31 cellular contexts compared by ENCODE assay signal in genomic region chr2:227706859-227707258, GRCh38. TPM values are rescaled to one million over a fixed set of nuclear protein-coding genes. Genes with fewer than 3 reads are reported as not detected.
"Had no signal": no experiment of that assay in that cellular context is flagged by ENCODE, and none has a peak within 500 bp of the region (broad histone marks: within the 10 kb centered on the region; RNA-seq: fewer than 3 reads in every experiment).

No MANE protein-coding gene starts in this region.

- H3K27ac ChIP-seq: foreskin keratinocyte, heart right ventricle had no signal

- H3K27ac Mint-ChIP-seq: activated CD4-positive, alpha-beta T cell treated with anti-CD3 and anti-CD28 coated beads, Interleukin-2, amount 10 ng/mL, durations not matched to agents 7 days and 5 days; activated CD8-positive, alpha-beta T cell treated with anti-CD3 and anti-CD28 coated beads for 36 hours; activated naive CD4-positive, alpha-beta T cell treated with anti-CD3 and anti-CD28 coated beads, Interleukin-2, amount 50 U/mL, for 24 hours; activated naive CD8-positive, alpha-beta T cell treated with anti-CD3 and anti-CD28 coated beads, Interleukin-2, amount 50 U/mL, for 24 hours; activated T-helper 17 cell treated with anti-CD3 and anti-CD28 coated beads, Interleukin-2, amount 50 U/mL, for 72 hours; stimulated activated naive CD8-positive, alpha-beta T cell treated with anti-CD3 and anti-CD28 coated beads, Interleukin-15, Interleukin-2, amounts not matched to agents 100 ng/mL and 50 ng/mL, for 24 hours; WTC11 had no signal

- H3K4me3 ChIP-seq: heart right ventricle had no signal

- H3K4me1 ChIP-seq: heart right ventricle had no signal

- H3K9me3 Mint-ChIP-seq: activated CD4-positive, alpha-beta T cell treated with anti-CD3 and anti-CD28 coated beads, Interleukin-2, amount 10 ng/mL, durations not matched to agents 7 days and 5 days; activated CD8-positive, alpha-beta T cell treated with anti-CD3 and anti-CD28 coated beads for 36 hours; activated naive CD4-positive, alpha-beta T cell treated with anti-CD3 and anti-CD28 coated beads, Interleukin-2, amount 50 U/mL, for 24 hours; activated naive CD8-positive, alpha-beta T cell treated with anti-CD3 and anti-CD28 coated beads, Interleukin-2, amount 50 U/mL, for 24 hours; activated T-cell treated with anti-CD3 and anti-CD28 coated beads, Interleukin-2, amount 50 U/mL, for 4 hours; activated T-helper 17 cell treated with anti-CD3 and anti-CD28 coated beads, Interleukin-2, amount 50 U/mL, for 72 hours; mesothelial cell of epicardium; neural crest cell; stimulated activated naive CD8-positive, alpha-beta T cell treated with anti-CD3 and anti-CD28 coated beads, Interleukin-15, Interleukin-2, amounts not matched to agents 100 ng/mL and 50 ng/mL, for 24 hours had no signal

- DNase-seq: activated CD4-positive, alpha-beta T cell treated with anti-CD3 and anti-CD28 coated beads for 1 hour; activated CD4-positive, alpha-beta T cell treated with anti-CD3 and anti-CD28 coated beads, Interleukin-2, amount 10 ng/mL, durations not matched to agents 7 days and 5 days; activated CD8-positive, alpha-beta T cell treated with anti-CD3 and anti-CD28 coated beads for 36 hours; activated gamma-delta T cell treated with Interleukin-2 at 50 U/mL for 16 hours; activated naive CD8-positive, alpha-beta T cell treated with anti-CD3 and anti-CD28 coated beads, Interleukin-2, amount 50 U/mL, for 24 hours; activated T-cell treated with anti-CD3 and anti-CD28 coated beads, Interleukin-2, amount 50 U/mL, for 4 hours; amygdala; caudate nucleus; heart right ventricle; left ventricle myocardium superior; mammary epithelial cell; naive thymus-derived CD4-positive, alpha-beta T cell; occipital lobe; right cardiac atrium; stimulated activated CD4-positive, alpha-beta T cell treated with anti-CD3 and anti-CD28 coated beads, Interleukin-2, amount 100 ng/mL, for 48 hours; substantia nigra; T-helper 2 cell had no signal

- H3K4me3 Mint-ChIP-seq: activated CD4-positive, alpha-beta T cell treated with anti-CD3 and anti-CD28 coated beads, Interleukin-2, amount 10 ng/mL, durations not matched to agents 7 days and 5 days; activated CD8-positive, alpha-beta T cell treated with anti-CD3 and anti-CD28 coated beads for 36 hours; activated naive CD4-positive, alpha-beta T cell treated with anti-CD3 and anti-CD28 coated beads, Interleukin-2, amount 50 U/mL, for 24 hours; activated naive CD8-positive, alpha-beta T cell treated with anti-CD3 and anti-CD28 coated beads, Interleukin-2, amount 50 U/mL, for 24 hours; activated T-cell treated with anti-CD3 and anti-CD28 coated beads, Interleukin-2, amount 50 U/mL, for 4 hours; activated T-helper 17 cell treated with anti-CD3 and anti-CD28 coated beads, Interleukin-2, amount 50 U/mL, for 72 hours; mesothelial cell of epicardium; naive thymus-derived CD4-positive, alpha-beta T cell; neural crest cell; stimulated activated naive CD8-positive, alpha-beta T cell treated with anti-CD3 and anti-CD28 coated beads, Interleukin-15, Interleukin-2, amounts not matched to agents 100 ng/mL and 50 ng/mL, for 24 hours; WTC11 had no signal

- H3K27me3 ChIP-seq: foreskin keratinocyte had no signal

- H3K36me3 Mint-ChIP-seq: activated naive CD4-positive, alpha-beta T cell treated with anti-CD3 and anti-CD28 coated beads, Interleukin-2, amount 50 U/mL, for 24 hours; naive thymus-derived CD4-positive, alpha-beta T cell had no signal

- ATAC-seq: activated CD8-positive, alpha-beta T cell treated with anti-CD3 and anti-CD28 coated beads for 36 hours; activated naive CD8-positive, alpha-beta T cell treated with anti-CD3 and anti-CD28 coated beads, Interleukin-2, amount 50 U/mL, for 24 hours; activated T-cell treated with anti-CD3 and anti-CD28 coated beads, Interleukin-2, amount 50 U/mL, for 4 hours; activated T-helper 17 cell treated with anti-CD3 and anti-CD28 coated beads, Interleukin-2, amount 50 U/mL, for 72 hours; esophagus mucosa; foreskin keratinocyte; heart right ventricle; left ventricle myocardium superior; naive thymus-derived CD4-positive, alpha-beta T cell; WTC11 had no signal

- FAIRE-seq: islet of Langerhans had no signal

- H3K4me1 Mint-ChIP-seq: activated CD4-positive, alpha-beta T cell treated with anti-CD3 and anti-CD28 coated beads, Interleukin-2, amount 10 ng/mL, durations not matched to agents 7 days and 5 days; activated naive CD4-positive, alpha-beta T cell treated with anti-CD3 and anti-CD28 coated beads, Interleukin-2, amount 50 U/mL, for 24 hours; activated naive CD8-positive, alpha-beta T cell treated with anti-CD3 and anti-CD28 coated beads, Interleukin-2, amount 50 U/mL, for 24 hours; activated T-helper 17 cell treated with anti-CD3 and anti-CD28 coated beads, Interleukin-2, amount 50 U/mL, for 72 hours; naive thymus-derived CD4-positive, alpha-beta T cell; neural crest cell had no signal

- H3K36me3 ChIP-seq: heart right ventricle had no signal

RNA-seq across cellular contexts. Expression of gene SLC19A3, which starts 11.0 kb away (rescaled TPM):
- total RNA-seq: activated CD4-positive, alpha-beta T cell treated with anti-CD3 and anti-CD28 coated beads, Interleukin-2, amount 10 ng/mL, durations not matched to agents 7 days and 5 days; activated CD8-positive, alpha-beta T cell treated with anti-CD3 and anti-CD28 coated beads for 36 hours; activated T-cell treated with anti-CD3 and anti-CD28 coated beads, Interleukin-2, amount 50 U/mL, for 4 hours; activated T-helper 17 cell treated with anti-CD3 and anti-CD28 coated beads, Interleukin-2, amount 50 U/mL, for 72 hours; glomerular endothelial cell; naive thymus-derived CD4-positive, alpha-beta T cell had no signal
- polyA plus RNA-seq: naive thymus-derived CD4-positive, alpha-beta T cell had no signal

RNA-seq across cellular contexts. Expression of gene SCYGR6, which starts 17.7 kb away (rescaled TPM):
- total RNA-seq: activated CD4-positive, alpha-beta T cell treated with anti-CD3 and anti-CD28 coated beads, Interleukin-2, amount 10 ng/mL, durations not matched to agents 7 days and 5 days; activated CD8-positive, alpha-beta T cell treated with anti-CD3 and anti-CD28 coated beads for 36 hours; activated T-cell treated with anti-CD3 and anti-CD28 coated beads, Interleukin-2, amount 50 U/mL, for 4 hours; activated T-helper 17 cell treated with anti-CD3 and anti-CD28 coated beads, Interleukin-2, amount 50 U/mL, for 72 hours; chondrocyte; esophagus mucosa; foreskin keratinocyte; glomerular endothelial cell; heart right ventricle; left ventricle myocardium superior; mammary epithelial cell; mesothelial cell of epicardium; naive thymus-derived CD4-positive, alpha-beta T cell; neural crest cell; occipital lobe; pulmonary artery endothelial cell; right cardiac atrium; ureter; WTC11 had no signal
- polyA plus RNA-seq: foreskin keratinocyte; heart right ventricle; mammary epithelial cell; naive thymus-derived CD4-positive, alpha-beta T cell; right cardiac atrium; thymus had no signal

RNA-seq across cellular contexts. Expression of gene SCYGR7, which starts 21.3 kb away (rescaled TPM):
- total RNA-seq: activated CD4-positive, alpha-beta T cell treated with anti-CD3 and anti-CD28 coated beads, Interleukin-2, amount 10 ng/mL, durations not matched to agents 7 days and 5 days; activated CD8-positive, alpha-beta T cell treated with anti-CD3 and anti-CD28 coated beads for 36 hours; activated T-cell treated with anti-CD3 and anti-CD28 coated beads, Interleukin-2, amount 50 U/mL, for 4 hours; activated T-helper 17 cell treated with anti-CD3 and anti-CD28 coated beads, Interleukin-2, amount 50 U/mL, for 72 hours; chondrocyte; esophagus mucosa; foreskin keratinocyte; glomerular endothelial cell; heart right ventricle; left ventricle myocardium superior; mammary epithelial cell; mesothelial cell of epicardium; naive thymus-derived CD4-positive, alpha-beta T cell; neural crest cell; occipital lobe; pulmonary artery endothelial cell; right cardiac atrium; ureter; WTC11 had no signal
- polyA plus RNA-seq: foreskin keratinocyte; heart right ventricle; mammary epithelial cell; naive thymus-derived CD4-positive, alpha-beta T cell; right cardiac atrium; thymus had no signal

RNA-seq across cellular contexts. Expression of gene SCYGR8, which starts 38.8 kb away (rescaled TPM):
- total RNA-seq: activated CD4-positive, alpha-beta T cell treated with anti-CD3 and anti-CD28 coated beads, Interleukin-2, amount 10 ng/mL, durations not matched to agents 7 days and 5 days; activated CD8-positive, alpha-beta T cell treated with anti-CD3 and anti-CD28 coated beads for 36 hours; activated T-cell treated with anti-CD3 and anti-CD28 coated beads, Interleukin-2, amount 50 U/mL, for 4 hours; activated T-helper 17 cell treated with anti-CD3 and anti-CD28 coated beads, Interleukin-2, amount 50 U/mL, for 72 hours; chondrocyte; esophagus mucosa; foreskin keratinocyte; glomerular endothelial cell; heart right ventricle; left ventricle myocardium superior; mammary epithelial cell; mesothelial cell of epicardium; naive thymus-derived CD4-positive, alpha-beta T cell; neural crest cell; occipital lobe; pulmonary artery endothelial cell; right cardiac atrium; ureter; WTC11 had no signal
- polyA plus RNA-seq: foreskin keratinocyte; heart right ventricle; mammary epithelial cell; naive thymus-derived CD4-positive, alpha-beta T cell; right cardiac atrium; thymus had no signal

RNA-seq across cellular contexts. Expression of gene SCYGR5, which starts 40.3 kb away (rescaled TPM):
- total RNA-seq: activated CD4-positive, alpha-beta T cell treated with anti-CD3 and anti-CD28 coated beads, Interleukin-2, amount 10 ng/mL, durations not matched to agents 7 days and 5 days; activated CD8-positive, alpha-beta T cell treated with anti-CD3 and anti-CD28 coated beads for 36 hours; activated T-cell treated with anti-CD3 and anti-CD28 coated beads, Interleukin-2, amount 50 U/mL, for 4 hours; activated T-helper 17 cell treated with anti-CD3 and anti-CD28 coated beads, Interleukin-2, amount 50 U/mL, for 72 hours; chondrocyte; esophagus mucosa; foreskin keratinocyte; glomerular endothelial cell; heart right ventricle; left ventricle myocardium superior; mammary epithelial cell; mesothelial cell of epicardium; naive thymus-derived CD4-positive, alpha-beta T cell; neural crest cell; occipital lobe; pulmonary artery endothelial cell; right cardiac atrium; ureter; WTC11 had no signal
- polyA plus RNA-seq: foreskin keratinocyte; heart right ventricle; mammary epithelial cell; naive thymus-derived CD4-positive, alpha-beta T cell; right cardiac atrium; thymus had no signal
